37 cellular contexts compared by ENCODE assay signal in the genomic region with DNA sequence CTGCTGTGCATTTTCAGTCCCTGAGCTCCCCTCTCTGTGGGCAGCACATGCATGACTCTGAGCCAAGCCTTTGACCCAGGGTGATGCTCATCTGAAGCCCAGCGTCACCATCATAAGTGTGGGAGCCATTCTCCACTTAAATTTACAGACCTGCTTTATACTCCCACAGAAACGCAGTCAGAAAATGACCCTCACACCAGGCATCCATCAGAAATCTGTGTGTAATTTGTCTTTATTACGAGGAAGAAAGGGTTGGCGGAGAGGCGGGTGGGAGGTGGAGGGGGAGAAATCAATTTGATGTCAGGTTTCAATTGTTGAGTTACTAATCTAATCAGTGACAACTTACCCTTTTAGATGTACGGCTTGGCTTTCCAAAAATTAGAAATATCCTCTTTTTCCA.
"Had no signal": no experiment of that assay in that cellular context is flagged by ENCODE, and none has a peak within 500 bp of the region (broad histone marks: within the 10 kb centered on the region; RNA-seq: fewer than 3 reads in every experiment).

No MANE protein-coding gene starts in this region.

- H3K4me1 ChIP-seq: Peyer's patch had no signal

- H3K9me3 Mint-ChIP-seq: activated B cell treated with CpG ODN at 0.5 μM for 24 hours; activated CD4-positive, alpha-beta memory T cell treated with anti-CD3 and anti-CD28 coated beads for 36 hours; activated naive CD4-positive, alpha-beta T cell treated with anti-CD3 and anti-CD28 coated beads for 36 hours; activated naive CD8-positive, alpha-beta T cell treated with anti-CD3 and anti-CD28 coated beads, Interleukin-2, amount 50 U/mL, for 24 hours; activated T-helper 1 cell treated with anti-CD3 and anti-CD28 coated beads, Interleukin-12 subunit alpha, Interleukin-12 subunit beta, Interleukin-2, Interleukin-4 antibody, amounts not matched to agents 30 ng/mL and 10 ng/mL and 1 ng/mL, durations not matched to agents 14 hours and 24 hours and 36 hours had no signal

- H3K4me3 ChIP-seq: Peyer's patch had no signal

- ATAC-seq: activated naive CD8-positive, alpha-beta T cell treated with anti-CD3 and anti-CD28 coated beads, Interleukin-2, amount 50 U/mL, for 24 hours; activated T-cell treated with anti-CD3 and anti-CD28 coated beads, Interleukin-2, amount 50 U/mL, for 4 hours; PC-3 had no signal

- H3K36me3 ChIP-seq: Peyer's patch had no signal

- H3K4me3 Mint-ChIP-seq: activated B cell treated with CpG ODN at 0.5 μM for 24 hours; activated CD4-positive, alpha-beta memory T cell treated with anti-CD3 and anti-CD28 coated beads for 36 hours; activated naive CD4-positive, alpha-beta T cell treated with anti-CD3 and anti-CD28 coated beads for 36 hours; activated naive CD8-positive, alpha-beta T cell; activated naive CD8-positive, alpha-beta T cell treated with anti-CD3 and anti-CD28 coated beads, Interleukin-2, amount 50 U/mL, for 24 hours; activated T-cell treated with anti-CD3 and anti-CD28 coated beads, Interleukin-2, amount 50 U/mL, for 4 hours; activated T-helper 1 cell treated with anti-CD3 and anti-CD28 coated beads, Interleukin-12 subunit alpha, Interleukin-12 subunit beta, Interleukin-2, Interleukin-4 antibody, amounts not matched to agents 30 ng/mL and 10 ng/mL and 1 ng/mL, durations not matched to agents 14 hours and 24 hours and 36 hours had no signal

- H3K27ac Mint-ChIP-seq: activated B cell treated with CpG ODN at 0.5 μM for 24 hours; activated CD4-positive, alpha-beta memory T cell treated with anti-CD3 and anti-CD28 coated beads for 36 hours; activated naive CD4-positive, alpha-beta T cell treated with anti-CD3 and anti-CD28 coated beads for 36 hours; activated naive CD8-positive, alpha-beta T cell; activated naive CD8-positive, alpha-beta T cell treated with anti-CD3 and anti-CD28 coated beads, Interleukin-2, amount 50 U/mL, for 24 hours; activated T-helper 1 cell treated with anti-CD3 and anti-CD28 coated beads, Interleukin-12 subunit alpha, Interleukin-12 subunit beta, Interleukin-2, Interleukin-4 antibody, amounts not matched to agents 30 ng/mL and 10 ng/mL and 1 ng/mL, durations not matched to agents 14 hours and 24 hours and 36 hours had no signal

- H3K4me1 Mint-ChIP-seq: activated B cell treated with CpG ODN at 0.5 μM for 24 hours; activated naive CD8-positive, alpha-beta T cell treated with anti-CD3 and anti-CD28 coated beads, Interleukin-2, amount 50 U/mL, for 24 hours had no signal

- H3K36me3 Mint-ChIP-seq: activated CD4-positive, alpha-beta memory T cell treated with anti-CD3 and anti-CD28 coated beads for 36 hours; activated naive CD8-positive, alpha-beta T cell; brain had no signal

- H3K27me3 Mint-ChIP-seq: activated CD4-positive, alpha-beta memory T cell treated with anti-CD3 and anti-CD28 coated beads for 36 hours; activated naive CD8-positive, alpha-beta T cell treated with anti-CD3 and anti-CD28 coated beads, Interleukin-2, amount 50 U/mL, for 24 hours had no signal

- H3K27me3 ChIP-seq: Peyer's patch had no signal

- DNase-seq: activated B cell treated with CpG ODN at 0.5 μM for 24 hours; activated CD4-positive, alpha-beta memory T cell treated with anti-CD3 and anti-CD28 coated beads for 36 hours; activated CD4-positive, alpha-beta T cell treated with anti-CD3 and anti-CD28 coated beads for 4 hours; activated CD4-positive, alpha-beta T cell treated with anti-CD3 and anti-CD28 coated beads, Interleukin-2, amount 50 U/mL, for 1 hour; activated CD4-positive, CD25-positive, alpha-beta regulatory T cell treated with anti-CD3 and anti-CD28 coated beads, Interleukin-2, amount 50 U/mL, for 72 hours; activated CD8-positive, alpha-beta memory T cell treated with anti-CD3 and anti-CD28 coated beads, Interleukin-2, amount 50 U/mL, for 4 hours; activated gamma-delta T cell treated with Interleukin-2 at 50 U/mL for 16 hours; activated naive CD4-positive, alpha-beta T cell treated with anti-CD3 and anti-CD28 coated beads for 36 hours; activated naive CD8-positive, alpha-beta T cell treated with anti-CD3 and anti-CD28 coated beads, Interleukin-2, amount 50 U/mL, for 24 hours; activated T-cell treated with anti-CD3 and anti-CD28 coated beads for 4 hours; activated T-cell treated with anti-CD3 and anti-CD28 coated beads, Interleukin-2, amount 50 U/mL, for 4 hours; anterior cingulate cortex; central memory CD4-positive, alpha-beta T cell; Kasumi-1; KG1; MM.1S; NCI-H1105; NCI-H1417 treated with DMSO at 0.1 percent for 48 hours; NCI-H187 treated with DMSO at 0.1 percent for 48 hours; NCI-H2081; NCI-H2171 treated with DMSO at 0.1 percent for 48 hours; NCI-H345; NCI-H524 treated with DMSO at 0.1 percent for 48 hours; NCI-H748 treated with DMSO at 0.1 percent for 48 hours; NK-92 treated with Interleukin-12 subunit alpha and Interleukin-12 subunit beta, amount 100 ng/mL, for 24 hours; PC-3; Peyer's patch; RPMI8226; SIG-M5; SW 1271; T-helper 1 cell; T-helper 2 cell; T-helper 9 cell had no signal

- H3K9me3 ChIP-seq: Peyer's patch had no signal

- H3K27ac ChIP-seq: Peyer's patch, VCaP had no signal
